ENCODE assay signal across 25 cellular contexts in genomic region chr18:47246027-47246971, GRCh38. TPM values are rescaled to one million over a fixed set of nuclear protein-coding genes. Genes with fewer than 3 reads are reported as not detected.
DNase-seq lines count a peak whose midpoint lies in the region; FAIRE-seq and TF ChIP-seq lines count a peak whose summit lies in the region.
"Had no signal": no experiment of that assay in that cellular context is flagged by ENCODE, and none has a peak within 500 bp of the region (broad histone marks: within the 10 kb centered on the region; RNA-seq: fewer than 3 reads in every experiment).

No MANE protein-coding gene starts in this region.

- peaks cover 7% of the 10 kb centered on the region for H3K36me3 Mint-ChIP-seq in T-helper 1 cell treated with Interleukin-12 subunit alpha and Interleukin-12 subunit beta and Interleukin-4 antibody, amounts not matched to agents 30 μg/mL and 1 μg/mL, for 36 hours (ENCODE audit: low read depth)
- H3K36me3 Mint-ChIP-seq in endodermal cell (ENCODE audit: low read depth) (peaks cover 2% of the 10 kb centered on the region), nephron (ENCODE audit: low read depth) (peaks cover 9% of the 10 kb centered on the region)

- peaks cover 53% of the 10 kb centered on the region for H3K4me1 ChIP-seq in HUES64 (ENCODE audit: insufficient read depth, low read length)
- H3K4me1 ChIP-seq in endodermal cell (ENCODE audit: control insufficient read depth, insufficient read depth, low read length): no peaks in the 10 kb centered on the region
- no peaks in the 10 kb centered on the region for H3K4me1 ChIP-seq in small intestine (ENCODE audit: control insufficient read depth in 2 of 2, insufficient read depth in 1 of 2, low read depth in 1 of 2, low read length in 1 of 2)
- H3K4me1 ChIP-seq: BE2C, Caco-2, pancreas had no signal

- H3K9me3 ChIP-seq in HUES64 (ENCODE audit: insufficient read depth, low read depth, low read length) (no peaks in the 10 kb centered on the region), endodermal cell (ENCODE audit: control insufficient read depth, low read length) (peaks cover 9% of the 10 kb centered on the region), small intestine (ENCODE audit: control insufficient read depth, low read depth) (no peaks in the 10 kb centered on the region)
- H3K9me3 ChIP-seq: BE2C, Caco-2, esophagus muscularis mucosa, gastroesophageal sphincter, pancreas had no signal

- H3K4me1 Mint-ChIP-seq in T-helper 1 cell treated with Interleukin-12 subunit alpha and Interleukin-12 subunit beta and Interleukin-4 antibody, amounts not matched to agents 30 μg/mL and 1 μg/mL, for 36 hours (ENCODE audit: low read depth): peaks cover 3% of the 10 kb centered on the region
- no peaks in the 10 kb centered on the region for H3K4me1 Mint-ChIP-seq in endodermal cell
- no peaks in the 10 kb centered on the region for H3K4me1 Mint-ChIP-seq in nephron

- H3K27me3 ChIP-seq in HUES64 (ENCODE audit: insufficient read depth, low read length): peaks cover 82% of the 10 kb centered on the region
- H3K27me3 ChIP-seq in endodermal cell (ENCODE audit: control insufficient read depth, insufficient read depth, low read length, poor library complexity, severe bottlenecking): peaks cover 90% of the 10 kb centered on the region
- H3K27me3 ChIP-seq in small intestine (ENCODE audit: control insufficient read depth in 2 of 2, insufficient read depth in 2 of 2, low read length in 2 of 2): peaks cover 9 to 30% of the 10 kb centered on the region in 2 donors

- WGBS in HUES64: 2% methylated on average over 47 of the region's 47 CpGs
- 9 to 11% methylated on average over 14 to 47 of the region's 47 CpGs for WGBS in endodermal cell (ENCODE audit: insufficient coverage in 1 of 2, insufficient read length in 1 of 2), 2 experiments
- 5 to 15% (median 10%) methylated on average over 26 to 47 of the region's 47 CpGs for WGBS in small intestine, 3 donors

- no peak for TF ChIP-seq CTCF in endodermal cell (conservative IDR thresholded peaks at IDR 0.05)
- TF ChIP-seq CTCF in nephron (IDR thresholded peaks at IDR 0.05; ENCODE audit: unreplicated experiment in 3 of 3): no peak

- H3K27ac ChIP-seq in HUES64 (ENCODE audit: low read depth, low read length): no peak overlapping the region; the same call in 1 of the 2 replicates
- no peak overlapping the region for H3K27ac ChIP-seq in endodermal cell (ENCODE audit: low read depth, low read length)
- H3K27ac ChIP-seq in small intestine (ENCODE audit: low read depth in 1 of 2, low read length in 1 of 2): no peak overlapping the region
- H3K27ac ChIP-seq: esophagus muscularis mucosa, gastroesophageal sphincter, pancreas had no signal

- DNase-seq in T-helper 1 cell (no peak), endodermal cell (peak; percentile 62), SKM-1 (lab: John Stamatoyannopoulos, UW; ENCODE audit: unreplicated experiment) (no peak), UCSD-AML1 (lab: John Stamatoyannopoulos, UW; ENCODE audit: unreplicated experiment) (no peak), small intestine (no peak)
- DNase-seq: 8988T; activated CD4-positive, alpha-beta T cell treated with anti-CD3 and anti-CD28 coated beads, Interleukin-2, amount 10 ng/mL, durations not matched to agents 7 days and 5 days; amniotic stem cell; BE2C; Caco-2; caudate nucleus; Kasumi-1; NCI-H1092; NCI-H2029 treated with DMSO at 0.1 percent for 48 hours; pancreas had no signal

- no peak overlapping the region for H3K4me3 Mint-ChIP-seq in T-helper 1 cell treated with Interleukin-12 subunit alpha and Interleukin-12 subunit beta and Interleukin-4 antibody, amounts not matched to agents 30 μg/mL and 1 μg/mL, for 36 hours
- peak overlapping the region; percentile 41 for H3K4me3 Mint-ChIP-seq in endodermal cell
- peak overlapping the region; percentile 0 to 41 (median 5) for H3K4me3 Mint-ChIP-seq in nephron
- H3K4me3 Mint-ChIP-seq: activated CD4-positive, alpha-beta T cell treated with anti-CD3 and anti-CD28 coated beads, Interleukin-2, amount 10 ng/mL, durations not matched to agents 7 days and 5 days had no signal

- H3K36me3 ChIP-seq in HUES64 (ENCODE audit: insufficient read depth, low read length) (no peaks in the 10 kb centered on the region), endodermal cell (ENCODE audit: control insufficient read depth, insufficient read depth, low read length) (no peaks in the 10 kb centered on the region), small intestine (ENCODE audit: control insufficient read depth in 2 of 2, insufficient read depth in 2 of 2, low read length in 2 of 2) (no peaks in the 10 kb centered on the region)
- H3K36me3 ChIP-seq: BE2C, esophagus muscularis mucosa, gastroesophageal sphincter, pancreas had no signal

- peak overlapping the region; percentile 50 for H3K4me3 ChIP-seq in HUES64 (ENCODE audit: low read length)
- H3K4me3 ChIP-seq in endodermal cell (ENCODE audit: low read length): no peak overlapping the region
- no peak overlapping the region for H3K4me3 ChIP-seq in small intestine (ENCODE audit: low read depth in 1 of 2, low read length in 2 of 2)
- H3K4me3 ChIP-seq: pancreas had no signal

- H3K27me3 Mint-ChIP-seq in T-helper 1 cell treated with Interleukin-12 subunit alpha and Interleukin-12 subunit beta and Interleukin-4 antibody, amounts not matched to agents 30 μg/mL and 1 μg/mL, for 36 hours (ENCODE audit: low read depth): peaks cover 69% of the 10 kb centered on the region
- H3K27me3 Mint-ChIP-seq in endodermal cell (ENCODE audit: insufficient read depth) (peaks cover 70% of the 10 kb centered on the region), nephron (ENCODE audit: low read depth) (peaks cover 89% of the 10 kb centered on the region)

- FAIRE-seq in small intestine (lab: Jason Lieb, UNC): no peak
- FAIRE-seq: pancreas had no signal

- no peak overlapping the region for H3K9ac ChIP-seq in HUES64 (ENCODE audit: low read depth, low read length)
- no peak overlapping the region for H3K9ac ChIP-seq in endodermal cell (ENCODE audit: extremely low read depth, low read length, poor library complexity, severe bottlenecking)

- H3K9me3 Mint-ChIP-seq in T-helper 1 cell treated with Interleukin-12 subunit alpha and Interleukin-12 subunit beta and Interleukin-4 antibody, amounts not matched to agents 30 μg/mL and 1 μg/mL, for 36 hours: no peaks in the 10 kb centered on the region
- H3K9me3 Mint-ChIP-seq in endodermal cell (peaks cover 18% of the 10 kb centered on the region), nephron (peaks cover 24% of the 10 kb centered on the region)

- H3K27ac Mint-ChIP-seq in T-helper 1 cell treated with Interleukin-12 subunit alpha and Interleukin-12 subunit beta and Interleukin-4 antibody, amounts not matched to agents 30 μg/mL and 1 μg/mL, for 36 hours: peak overlapping the region; percentile 84
- H3K27ac Mint-ChIP-seq in endodermal cell (no peak overlapping the region), nephron (no peak overlapping the region)
- H3K27ac Mint-ChIP-seq: activated CD4-positive, alpha-beta T cell treated with anti-CD3 and anti-CD28 coated beads, Interleukin-2, amount 10 ng/mL, durations not matched to agents 7 days and 5 days had no signal

RNA-seq across cellular contexts. Expression of gene SKOR2, which starts 5.2 kb away (rescaled TPM):
- 0.05 TPM for polyA plus RNA-seq in HUES64 (2013, experiment 1 of 2)
- polyA plus RNA-seq in HUES64 (2013, experiment 2 of 2): not detected
- total RNA-seq in endodermal cell: under 1 TPM in 1 of 2 donors, not detected in 1; 0.18 TPM
- 0.43 TPM for polyA plus RNA-seq in endodermal cell (2013, experiment 1 of 2)
- 0.66 TPM for polyA plus RNA-seq in endodermal cell (2013, experiment 2 of 2)
- not detected for polyA plus RNA-seq in small intestine
- total RNA-seq: activated CD4-positive, alpha-beta T cell treated with anti-CD3 and anti-CD28 coated beads, Interleukin-2, amount 10 ng/mL, durations not matched to agents 7 days and 5 days; Caco-2; esophagus muscularis mucosa; gastroesophageal sphincter; lower leg skin; NCI-H460; pancreas; RPMI7951; sciatic nerve; urinary bladder had no signal
- polyA plus RNA-seq: pancreas, urinary bladder had no signal
